Comparison of ENCODE assay signal across 19 cellular contexts in genomic region chr18:36692909-36693308, GRCh38.
DNase-seq lines count a peak whose midpoint lies in the region; ATAC-seq and TF ChIP-seq lines count a peak whose summit lies in the region.
"Had no signal": no experiment of that assay in that cellular context is flagged by ENCODE, and none has a peak within 500 bp of the region (broad histone marks: within the 10 kb centered on the region; RNA-seq: fewer than 3 reads in every experiment).

No MANE protein-coding gene starts in this region.

- no peaks in the 10 kb centered on the region for H3K36me3 Mint-ChIP-seq in natural killer cell
- H3K36me3 Mint-ChIP-seq: activated naive CD8-positive, alpha-beta T cell treated with anti-CD3 and anti-CD28 coated beads, Interleukin-2, amount 10 ng/mL, durations not matched to agents 7 days and 5 days; naive B cell had no signal

- intact Hi-C loops in natural killer cell (cut with micrococcal nuclease): no loop called here

- no peaks in the 10 kb centered on the region for H3K27me3 ChIP-seq in tibial nerve
- H3K27me3 ChIP-seq: Peyer's patch had no signal

- no peaks in the 10 kb centered on the region for H3K9me3 Mint-ChIP-seq in natural killer cell
- H3K9me3 Mint-ChIP-seq: activated naive CD8-positive, alpha-beta T cell treated with anti-CD3 and anti-CD28 coated beads, Interleukin-2, amount 10 ng/mL, durations not matched to agents 7 days and 5 days; CD4-positive, alpha-beta T cell; H9; naive B cell had no signal

- no peak overlapping the region for H3K4me3 Mint-ChIP-seq in natural killer cell
- H3K4me3 Mint-ChIP-seq: activated naive CD8-positive, alpha-beta T cell treated with anti-CD3 and anti-CD28 coated beads, Interleukin-2, amount 10 ng/mL, durations not matched to agents 7 days and 5 days; CD4-positive, alpha-beta T cell; H9; naive B cell had no signal

- H3K27ac Mint-ChIP-seq in natural killer cell: no peak overlapping the region
- H3K27ac Mint-ChIP-seq: activated naive CD8-positive, alpha-beta T cell treated with anti-CD3 and anti-CD28 coated beads, Interleukin-2, amount 10 ng/mL, durations not matched to agents 7 days and 5 days; CD4-positive, alpha-beta T cell; naive B cell had no signal

- H3K4me1 Mint-ChIP-seq in natural killer cell: no peaks in the 10 kb centered on the region
- H3K4me1 Mint-ChIP-seq: activated naive CD8-positive, alpha-beta T cell treated with anti-CD3 and anti-CD28 coated beads, Interleukin-2, amount 10 ng/mL, durations not matched to agents 7 days and 5 days; H9; naive B cell had no signal

- no peak for ATAC-seq in natural killer cell

- TF ChIP-seq CTCF in VCaP (conservative IDR thresholded peaks at IDR 0.05): no peak
- TF ChIP-seq CTCF in foreskin fibroblast (IDR thresholded peaks at IDR 0.05; ENCODE audit: low read depth, low read length): no peak
- no peak for TF ChIP-seq CTCF in tibial nerve (IDR thresholded peaks at IDR 0.05)
- no peak for TF ChIP-seq CTCF in natural killer cell (IDR thresholded peaks at IDR 0.05)

- no peak for TF ChIP-seq POLR2A in tibial nerve (IDR thresholded peaks at IDR 0.05)

- peaks cover 0 to 8% of the 10 kb centered on the region in 2 donors for H3K27me3 Mint-ChIP-seq in natural killer cell (ENCODE audit: low read depth in 2 of 2)

- 11 to 14% methylated on average over 8 of the region's 8 CpGs for WGBS in tibial nerve, 2 donors

- DNase-seq in GM03348 (ENCODE audit: low spot score) (peak; percentile 47), foreskin fibroblast (peak; percentile 50 to 75), tibial nerve (ENCODE audit: low spot score in 2 of 2) (no peak), natural killer cell (no peak)
- no peak for DNase-seq in activated CD8-positive, alpha-beta memory T cell treated with anti-CD3 and anti-CD28 coated beads, Interleukin-2, amount 50 U/mL, for 4 hours
- no peak for DNase-seq in activated T-cell treated with anti-CD3 and anti-CD28 coated beads, Interleukin-2, amount 50 U/mL, for 48 hours
- DNase-seq: activated CD4-positive, alpha-beta T cell treated with anti-CD3 and anti-CD28 coated beads, Interleukin-2, amount 50 U/mL, for 48 hours; activated naive CD8-positive, alpha-beta T cell treated with anti-CD3 and anti-CD28 coated beads, Interleukin-2, amount 10 ng/mL, durations not matched to agents 7 days and 5 days; activated T-cell treated with anti-CD3 and anti-CD28 coated beads, Interleukin-2, amount 50 U/mL, for 1 hour; CD4-positive, alpha-beta T cell; central memory CD4-positive, alpha-beta T cell; effector CD8-positive, alpha-beta T cell; H9; left ventricle myocardium inferior; naive B cell; NCI-H748 treated with DMSO at 0.1 percent for 48 hours; Peyer's patch; posterior cingulate gyrus had no signal

- H3K36me3 ChIP-seq in tibial nerve: no peaks in the 10 kb centered on the region
- H3K36me3 ChIP-seq: Peyer's patch had no signal

- peaks cover 0 to 34% (median 4%) of the 10 kb centered on the region in 4 donors for H3K4me1 ChIP-seq in tibial nerve
- H3K4me1 ChIP-seq: Peyer's patch had no signal

- peak overlapping the region; percentile 52 to 63 for H3K4me3 ChIP-seq in foreskin fibroblast (ENCODE audit: low read depth in 1 of 2, low read length in 2 of 2)
- H3K4me3 ChIP-seq in tibial nerve: peak overlapping the region; percentile 16 to 44 (median 22)
- H3K4me3 ChIP-seq: left ventricle myocardium inferior, Peyer's patch had no signal

- H3K27ac ChIP-seq in VCaP (peak overlapping the region; percentile 41), tibial nerve (peak overlapping the region; percentile 67 to 86 (median 78))
- H3K27ac ChIP-seq: left ventricle myocardium inferior had no signal

- no peaks in the 10 kb centered on the region for H3K9me3 ChIP-seq in tibial nerve
- H3K9me3 ChIP-seq: left ventricle myocardium inferior, Peyer's patch had no signal

- TF ChIP-seq EP300 in tibial nerve (IDR thresholded peaks at IDR 0.05): no peak

Comparison
In these comparisons a context has a peak if more than half of its experiments do, and no peak if none do; other contexts are left out.
1. DNase-seq: peak in GM03348 (single experiment) and foreskin fibroblast (2 of 2); none in tibial nerve (0 of 2), activated CD8-positive, alpha-beta memory T cell treated with anti-CD3 and anti-CD28 coated beads, Interleukin-2, amount 50 U/mL, for 4 hours (single experiment), natural killer cell (single experiment) and activated T-cell treated with anti-CD3 and anti-CD28 coated beads, Interleukin-2, amount 50 U/mL, for 48 hours (0 of 2).